Comparison of ENCODE assay signal across 1 cellular context in genomic region chr12:124906606-124907261, GRCh38.
TF ChIP-seq lines count a peak whose summit lies in the region.

No MANE protein-coding gene starts in this region.

TF ChIP-seq in HepG2, 621 proteins besides CTCF, POLR2A, EP300 and RAD21 (continued from another document and continues in another):
- TF ChIP-seq HNRNPLL (IDR thresholded peaks at IDR 0.05; ENCODE audit: low read depth, low read length, poor library complexity, severe bottlenecking) = no peak
- TF ChIP-seq ZNF12 (CRISPR knock-in tag; IDR thresholded peaks at IDR 0.05) = no peak
- TF ChIP-seq HMGXB4 (CRISPR knock-in tag; IDR thresholded peaks at IDR 0.05; ENCODE audit: borderline replicate concordance in 1 of 2, low read depth in 1 of 2) = peak; percentile 65 to 89; a peak in 3 of 4 replicates
- no peak for TF ChIP-seq NR0B2 (CRISPR knock-in tag; IDR thresholded peaks at IDR 0.05)
- no peak for TF ChIP-seq HNF1A (IDR thresholded peaks at IDR 0.05; ENCODE audit: low read depth)
- no peak for TF ChIP-seq HNF1A (CRISPR knock-in tag; IDR thresholded peaks at IDR 0.05; ENCODE audit: borderline replicate concordance)
- TF ChIP-seq MAFF (IDR thresholded peaks at IDR 0.05; ENCODE audit: low read depth, low read length) = peak; percentile 70
- TF ChIP-seq ZNF3 (CRISPR knock-in tag; IDR thresholded peaks at IDR 0.05) = no peak
- TF ChIP-seq TFE3 (CRISPR knock-in tag; IDR thresholded peaks at IDR 0.05) = no peak; the same call in 1 of the 2 replicates
- TF ChIP-seq TEF (CRISPR knock-in tag; IDR thresholded peaks at IDR 0.05) = no peak
- TF ChIP-seq RELA (CRISPR knock-in tag; IDR thresholded peaks at IDR 0.05) = no peak
- TF ChIP-seq ZMYM4 (CRISPR knock-in tag; IDR thresholded peaks at IDR 0.05) = 0 out of 2 replicates have a peak, but pooled peaks have one; percentile 16
- no peak for TF ChIP-seq ZSCAN30 (CRISPR knock-in tag; IDR thresholded peaks at IDR 0.05)
- no peak for TF ChIP-seq ZNF883 (CRISPR knock-in tag; IDR thresholded peaks at IDR 0.05; ENCODE audit: not compliant biosample characterization)
- TF ChIP-seq ZNF646 (CRISPR knock-in tag; IDR thresholded peaks at IDR 0.05) = no peak
- TF ChIP-seq KDM5A (IDR thresholded peaks at IDR 0.05; ENCODE audit: borderline replicate concordance, low read length) = no peak; the same call in 1 of the 2 replicates
- no peak for TF ChIP-seq ZXDC (CRISPR knock-in tag; IDR thresholded peaks at IDR 0.05)
- TF ChIP-seq ZMYM2 (CRISPR knock-in tag; IDR thresholded peaks at IDR 0.05) = no peak
- no peak for TF ChIP-seq BATF2 (CRISPR knock-in tag; IDR thresholded peaks at IDR 0.05)
- TF ChIP-seq JUNB (CRISPR knock-in tag; IDR thresholded peaks at IDR 0.05; ENCODE audit: borderline replicate concordance) = no peak
- TF ChIP-seq MXD4 (CRISPR knock-in tag; IDR thresholded peaks at IDR 0.05) = no peak
- no peak for TF ChIP-seq NFKB2 (CRISPR knock-in tag; IDR thresholded peaks at IDR 0.05; ENCODE audit: borderline replicate concordance)
- no peak for TF ChIP-seq HNRNPH1 (optimal IDR thresholded peaks at IDR 0.05; ENCODE audit: low read depth, low read length)
- TF ChIP-seq KDM6A (CRISPR knock-in tag; IDR thresholded peaks at IDR 0.05; ENCODE audit: low read depth) = no peak
- TF ChIP-seq CENPT (CRISPR knock-in tag; IDR thresholded peaks at IDR 0.05; ENCODE audit: low read depth) = no peak
- no peak for TF ChIP-seq TBX3 (IDR thresholded peaks at IDR 0.05; ENCODE audit: borderline replicate concordance)
- no peak for TF ChIP-seq ZNF432 (CRISPR knock-in tag; IDR thresholded peaks at IDR 0.05; ENCODE audit: borderline replicate concordance)
- TF ChIP-seq SMARCE1 (IDR thresholded peaks at IDR 0.05; ENCODE audit: borderline replicate concordance) = no peak
- no peak for TF ChIP-seq RARG (CRISPR knock-in tag; IDR thresholded peaks at IDR 0.05; ENCODE audit: low read depth)
- no peak for TF ChIP-seq ZNF317 (CRISPR knock-in tag; IDR thresholded peaks at IDR 0.05)
- no peak for TF ChIP-seq ONECUT2 (CRISPR knock-in tag; IDR thresholded peaks at IDR 0.05)
- TF ChIP-seq RBM39 (IDR thresholded peaks at IDR 0.05; ENCODE audit: low read depth, low read length, poor library complexity, severe bottlenecking) = no peak
- TF ChIP-seq NR3C1 (CRISPR knock-in tag; IDR thresholded peaks at IDR 0.05) = no peak
- TF ChIP-seq GPN1 (CRISPR knock-in tag; IDR thresholded peaks at IDR 0.05; ENCODE audit: borderline replicate concordance) = no peak
- TF ChIP-seq SMAD1 (CRISPR knock-in tag; IDR thresholded peaks at IDR 0.05; ENCODE audit: borderline replicate concordance, low read depth) = no peak
- TF ChIP-seq ZNF496 (CRISPR knock-in tag; IDR thresholded peaks at IDR 0.05; ENCODE audit: insufficient replicate concordance) = no peak
- TF ChIP-seq HNF1B (CRISPR knock-in tag; IDR thresholded peaks at IDR 0.05) = no peak
- TF ChIP-seq ZNF720 (CRISPR knock-in tag; IDR thresholded peaks at IDR 0.05) = no peak
- no peak for TF ChIP-seq ZNF335 (CRISPR knock-in tag; IDR thresholded peaks at IDR 0.05)
- no peak for TF ChIP-seq ZNF605 (CRISPR knock-in tag; IDR thresholded peaks at IDR 0.05)
- TF ChIP-seq ZNF589 (CRISPR knock-in tag; conservative IDR thresholded peaks at IDR 0.05) = no peak
- TF ChIP-seq ZKSCAN8 (CRISPR knock-in tag; IDR thresholded peaks at IDR 0.05; ENCODE audit: borderline replicate concordance) = 0 out of 2 replicates have a peak, but pooled peaks have one; percentile 27
- TF ChIP-seq ZNF768 (CRISPR knock-in tag; IDR thresholded peaks at IDR 0.05) = no peak
- TF ChIP-seq ZNF7 (CRISPR knock-in tag; IDR thresholded peaks at IDR 0.05) = no peak
- no peak for TF ChIP-seq GTF3A (CRISPR knock-in tag; conservative IDR thresholded peaks at IDR 0.05)
- no peak for TF ChIP-seq CBX2 (IDR thresholded peaks at IDR 0.05; ENCODE audit: low read depth, low read length)
- no peak for TF ChIP-seq CBX2 (CRISPR knock-in tag; IDR thresholded peaks at IDR 0.05; ENCODE audit: low read depth)
